In the genomic region with DNA sequence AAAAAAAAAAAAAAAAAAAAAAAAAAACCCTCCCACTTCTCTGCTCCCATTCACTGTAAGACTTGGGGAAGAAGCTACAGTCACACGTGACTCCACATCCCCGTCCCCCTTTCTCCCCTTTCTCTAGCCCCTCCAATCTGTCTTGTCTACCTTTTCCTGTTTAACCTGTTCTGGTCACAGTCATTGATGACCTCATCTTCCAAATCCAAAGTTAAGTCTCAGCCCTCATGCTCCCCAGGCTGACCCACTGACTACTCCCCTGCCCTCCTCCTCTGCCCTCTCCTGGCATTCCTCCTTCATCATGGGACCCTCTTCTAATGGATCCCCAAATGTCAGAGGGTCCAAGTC, we compare ENCODE assay signal across 20 cellular contexts. TPM values are rescaled to one million over a fixed set of nuclear protein-coding genes. Genes with fewer than 3 reads are reported as not detected.
DNase-seq lines count a peak whose midpoint lies in the region; ATAC-seq and TF ChIP-seq lines count a peak whose summit lies in the region.
"Had no signal": no experiment of that assay in that cellular context is flagged by ENCODE, and none has a peak within 500 bp of the region (broad histone marks: within the 10 kb centered on the region; RNA-seq: fewer than 3 reads in every experiment).

No MANE protein-coding gene starts in this region.

- H3K27me3 ChIP-seq in left ventricle myocardium inferior (ENCODE audit: low read depth) (peaks cover 11% of the 10 kb centered on the region), neural progenitor cell (no peaks in the 10 kb centered on the region), upper lobe of right lung (no peaks in the 10 kb centered on the region)
- H3K27me3 ChIP-seq: pancreas had no signal

- peak overlapping the region; percentile 72 for H3K4me2 ChIP-seq in neural progenitor cell

- peaks cover 9% of the 10 kb centered on the region for H3F3A ChIP-seq in neural progenitor cell (ENCODE audit: low read depth)

- H2AFZ ChIP-seq in neural progenitor cell (replicated peaks) = no peak overlapping the region

- no peaks in the 10 kb centered on the region for H3K9me3 Mint-ChIP-seq in neural progenitor cell
- H3K9me3 Mint-ChIP-seq: activated naive CD4-positive, alpha-beta T cell treated with anti-CD3 and anti-CD28 coated beads, Interleukin-2, amount 50 U/mL, for 24 hours; activated T-cell treated with anti-CD3 and anti-CD28 coated beads, Interleukin-2, amount 50 U/mL, for 4 hours had no signal

- intact Hi-C loops in left ventricle myocardium inferior (cut with micrococcal nuclease) (no loop called here), Right ventricle myocardium inferior (cut with DNase I) (loop anchor here (5.0 kb wide), 1 partner anchor 37 kb away; no protein-coding TSS in a partner anchor), upper lobe of right lung (cut with DNase I) (no loop called here)

- no peak overlapping the region for H3K9ac ChIP-seq in neural progenitor cell

- H3K36me3 ChIP-seq in left ventricle myocardium inferior = no peaks in the 10 kb centered on the region
- H3K36me3 ChIP-seq in neural progenitor cell = no peaks in the 10 kb centered on the region
- no peaks in the 10 kb centered on the region for H3K36me3 ChIP-seq in upper lobe of right lung
- H3K36me3 ChIP-seq: pancreas, tibial artery, WERI-Rb-1 had no signal

- H3K36me3 Mint-ChIP-seq in neural progenitor cell = no peaks in the 10 kb centered on the region
- H3K36me3 Mint-ChIP-seq: activated naive CD4-positive, alpha-beta T cell treated with anti-CD3 and anti-CD28 coated beads, Interleukin-2, amount 50 U/mL, for 24 hours; CD4-positive, alpha-beta memory T cell had no signal

- H3K4me3 ChIP-seq in left ventricle myocardium inferior = peak overlapping the region; percentile 13
- no peak overlapping the region for H3K4me3 ChIP-seq in neural progenitor cell
- no peak overlapping the region for H3K4me3 ChIP-seq in upper lobe of right lung
- H3K4me3 ChIP-seq: dorsolateral prefrontal cortex, pancreas, tibial artery had no signal

- H3K27ac ChIP-seq in left ventricle myocardium inferior (replicated peaks) = peak overlapping the region; percentile 93
- no peak overlapping the region for H3K27ac ChIP-seq in neural progenitor cell
- peak overlapping the region; percentile 75 for H3K27ac ChIP-seq in upper lobe of right lung
- H3K27ac ChIP-seq: pancreas had no signal

- no peaks in the 10 kb centered on the region for H3K79me2 ChIP-seq in neural progenitor cell (ENCODE audit: low read depth)

- ATAC-seq in Right ventricle myocardium inferior (no peak), esophagus mucosa (peak; percentile 51), upper lobe of right lung (no peak)
- ATAC-seq: activated T-cell treated with anti-CD3 and anti-CD28 coated beads, Interleukin-2, amount 50 U/mL, for 4 hours had no signal

- no peak overlapping the region for H3K4me3 Mint-ChIP-seq in neural progenitor cell
- H3K4me3 Mint-ChIP-seq: activated naive CD4-positive, alpha-beta T cell treated with anti-CD3 and anti-CD28 coated beads, Interleukin-2, amount 50 U/mL, for 24 hours; activated T-cell treated with anti-CD3 and anti-CD28 coated beads, Interleukin-2, amount 50 U/mL, for 4 hours; CD4-positive, alpha-beta memory T cell had no signal

- H3K9me3 ChIP-seq in left ventricle myocardium inferior (replicated peaks) (no peaks in the 10 kb centered on the region), neural progenitor cell (ENCODE audit: low read depth) (no peaks in the 10 kb centered on the region), upper lobe of right lung (no peaks in the 10 kb centered on the region)
- H3K9me3 ChIP-seq: pancreas, tibial artery had no signal

- H3K27me3 Mint-ChIP-seq in neural progenitor cell (ENCODE audit: insufficient read depth, low read depth) = peaks cover 14% of the 10 kb centered on the region

- peaks cover 74% of the 10 kb centered on the region for H3K4me1 ChIP-seq in left ventricle myocardium inferior
- H3K4me1 ChIP-seq in neural progenitor cell = peaks cover 39% of the 10 kb centered on the region
- peaks cover 18% of the 10 kb centered on the region for H3K4me1 ChIP-seq in upper lobe of right lung
- H3K4me1 ChIP-seq: pancreas had no signal

- TF ChIP-seq CTCF in left ventricle myocardium inferior (IDR thresholded peaks at IDR 0.05; ENCODE audit: borderline replicate concordance) (no peak), neural progenitor cell (IDR thresholded peaks at IDR 0.05) (no peak), upper lobe of right lung (IDR thresholded peaks at IDR 0.05) (no peak)

- peak overlapping the region; percentile 12 for H3K27ac Mint-ChIP-seq in neural progenitor cell

- no peaks in the 10 kb centered on the region for H4K20me1 ChIP-seq in neural progenitor cell (ENCODE audit: low read depth)

- DNase-seq in left ventricle myocardium inferior (no peak), Right ventricle myocardium inferior (ENCODE audit: missing footprints) (no peak), neural progenitor cell (ENCODE audit: low spot score) (no peak), upper lobe of right lung (no peak), NCI-H2029 (lab: John Stamatoyannopoulos, UW) (no peak), dermis blood vessel endothelial cell (no peak), C1 segment of cervical spinal cord (lab: John Stamatoyannopoulos, UW) (no peak)
- DNase-seq: activated CD4-positive, alpha-beta T cell treated with anti-CD3 and anti-CD28 coated beads, Interleukin-2, amount 50 U/mL, for 48 hours; activated T-cell treated with anti-CD3 and anti-CD28 coated beads, Interleukin-2, amount 50 U/mL, for 4 hours; CD4-positive, alpha-beta memory T cell; DMS79 treated with DMSO at 0.1 percent for 48 hours; HCEC 1CT; pancreas; SHP77; T-helper 1 cell had no signal

- peaks cover 39% of the 10 kb centered on the region for H3K4me1 Mint-ChIP-seq in neural progenitor cell

RNA-seq across cellular contexts. Expression of gene CDH5, which starts 1.6 kb away (rescaled TPM):
- total RNA-seq in left ventricle myocardium inferior (47.1 TPM), Right ventricle myocardium inferior (58.4 TPM), esophagus mucosa (5.3 TPM), neural progenitor cell (ENCODE audit: low replicate concordance) (0.25 TPM in 1 of 2 replicates, not detected in the other), upper lobe of right lung (144 TPM), dermis blood vessel endothelial cell (713 and 795 TPM in 2 replicates)
- total RNA-seq: CD4-positive, alpha-beta memory T cell had no signal
